18 cellular contexts compared by ENCODE assay signal in the genomic region with DNA sequence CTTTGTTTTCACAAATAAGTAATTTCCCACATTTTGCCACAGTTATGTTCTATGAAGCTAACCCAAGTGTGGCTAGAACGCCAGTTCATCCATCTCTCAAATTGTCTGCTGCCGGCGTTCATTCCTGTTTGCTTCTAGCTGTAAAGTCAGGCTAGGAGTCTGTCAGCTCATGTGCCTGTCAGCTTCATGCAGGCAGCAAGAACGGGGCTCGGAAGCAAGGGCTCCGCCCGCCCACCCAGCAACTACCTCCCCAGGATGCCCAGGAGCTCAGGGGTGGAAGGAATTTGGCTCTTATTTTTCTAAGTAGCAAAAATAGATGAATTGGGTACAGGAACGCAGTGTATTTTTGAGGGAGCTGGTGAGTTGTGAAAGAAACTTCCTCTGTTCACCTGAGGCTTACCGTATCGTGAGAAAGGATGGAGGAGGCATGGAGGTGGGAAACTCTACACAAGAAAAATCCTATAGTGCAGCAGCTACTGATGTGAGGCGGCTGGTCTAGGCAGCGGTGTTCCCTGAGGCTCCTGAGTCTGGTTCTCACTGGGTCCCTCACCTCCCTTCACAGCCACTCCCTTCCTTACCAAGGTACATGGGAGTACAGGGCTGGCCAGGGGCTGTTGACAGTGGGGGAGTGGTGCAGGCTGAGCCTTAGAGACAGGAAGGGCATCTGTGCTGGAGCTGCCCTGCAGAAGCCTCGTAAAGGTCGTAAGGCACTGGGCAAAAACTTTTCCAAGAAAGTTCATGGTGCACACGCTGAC. TPM values are rescaled to one million over a fixed set of nuclear protein-coding genes. Genes with fewer than 3 reads are reported as not detected.
"Had no signal": no experiment of that assay in that cellular context is flagged by ENCODE, and none has a peak within 500 bp of the region (broad histone marks: within the 10 kb centered on the region; RNA-seq: fewer than 3 reads in every experiment).

No MANE protein-coding gene starts in this region.

- H3K4me3 Mint-ChIP-seq: activated CD4-positive, alpha-beta T cell treated with anti-CD3 and anti-CD28 coated beads, Interleukin-2, amount 10 ng/mL, durations not matched to agents 7 days and 5 days; effector memory CD8-positive, alpha-beta T cell; natural killer cell treated with Interleukin-12 subunit alpha and Interleukin-12 subunit beta and Interleukin-15 and Interleukin-18, amount 100 ng/mL, for 72 hours; T-helper 1 cell treated with Interleukin-12 subunit alpha and Interleukin-12 subunit beta and Interleukin-4 antibody, amounts not matched to agents 30 μg/mL and 1 μg/mL, for 36 hours had no signal

- H3K27me3 ChIP-seq: adrenal gland, breast epithelium, sigmoid colon, spleen, tibial nerve had no signal

- H3K9me3 Mint-ChIP-seq: activated naive CD4-positive, alpha-beta T cell treated with anti-CD3 and anti-CD28 coated beads, Interleukin-2, amount 50 U/mL, for 72 hours; natural killer cell treated with Interleukin-12 subunit alpha and Interleukin-12 subunit beta and Interleukin-15 and Interleukin-18, amount 100 ng/mL, for 72 hours; T-helper 1 cell treated with Interleukin-12 subunit alpha and Interleukin-12 subunit beta and Interleukin-4 antibody, amounts not matched to agents 30 μg/mL and 1 μg/mL, for 36 hours had no signal

- ATAC-seq: activated CD4-positive, CD25-positive, alpha-beta regulatory T cell treated with anti-CD3 and anti-CD28 coated beads, Interleukin-2, amount 50 U/mL, for 24 hours; activated naive CD4-positive, alpha-beta T cell treated with anti-CD3 and anti-CD28 coated beads, Interleukin-2, amount 50 U/mL, for 72 hours; effector memory CD8-positive, alpha-beta T cell; natural killer cell treated with Interleukin-12 subunit alpha and Interleukin-12 subunit beta and Interleukin-15 and Interleukin-18, amount 100 ng/mL, for 72 hours had no signal

- H3K27me3 Mint-ChIP-seq: activated CD4-positive, alpha-beta T cell treated with anti-CD3 and anti-CD28 coated beads, Interleukin-2, amount 10 ng/mL, durations not matched to agents 7 days and 5 days; effector memory CD8-positive, alpha-beta T cell; natural killer cell treated with Interleukin-12 subunit alpha and Interleukin-12 subunit beta and Interleukin-15 and Interleukin-18, amount 100 ng/mL, for 72 hours had no signal

- H3K4me1 ChIP-seq: adrenal gland, breast epithelium, sigmoid colon, tibial nerve had no signal

- H3K36me3 Mint-ChIP-seq: natural killer cell treated with Interleukin-12 subunit alpha and Interleukin-12 subunit beta and Interleukin-15 and Interleukin-18, amount 100 ng/mL, for 72 hours had no signal

- H3K27ac Mint-ChIP-seq: effector memory CD8-positive, alpha-beta T cell; natural killer cell treated with Interleukin-12 subunit alpha and Interleukin-12 subunit beta and Interleukin-15 and Interleukin-18, amount 100 ng/mL, for 72 hours; T-helper 1 cell treated with Interleukin-12 subunit alpha and Interleukin-12 subunit beta and Interleukin-4 antibody, amounts not matched to agents 30 μg/mL and 1 μg/mL, for 36 hours had no signal

- H3K36me3 ChIP-seq: breast epithelium had no signal

- H3K4me3 ChIP-seq: adrenal gland, breast epithelium, sigmoid colon, spleen, tibial nerve had no signal

- H3K9me3 ChIP-seq: breast epithelium, sigmoid colon had no signal

- H3K27ac ChIP-seq: adrenal gland, breast epithelium, sigmoid colon, tibial nerve had no signal

- DNase-seq: activated CD4-positive, alpha-beta T cell treated with anti-CD3 and anti-CD28 coated beads, Interleukin-2, amount 10 ng/mL, durations not matched to agents 7 days and 5 days; activated CD8-positive, alpha-beta memory T cell treated with anti-CD3 and anti-CD28 coated beads for 24 hours; activated CD8-positive, alpha-beta memory T cell treated with anti-CD3 and anti-CD28 coated beads, Interleukin-2, amount 50 U/mL, for 48 hours; activated gamma-delta T cell treated with Interleukin-2 at 50 U/mL for 16 hours; adrenal gland; cerebellar nuclear complex; effector memory CD8-positive, alpha-beta T cell; foreskin fibroblast; mesenchymal stem cell; sigmoid colon; spleen; stimulated activated naive CD4-positive, alpha-beta T cell had no signal

RNA-seq across cellular contexts. Expression of gene AMN, which starts 54.5 kb away (rescaled TPM):
- total RNA-seq: sigmoid colon had no signal
